Comparison of ENCODE assay signal across 11 cellular contexts in genomic region chr12:68813242-68813593, GRCh38. TPM values are rescaled to one million over a fixed set of nuclear protein-coding genes. Genes with fewer than 3 reads are reported as not detected.
DNase-seq lines count a peak whose midpoint lies in the region; ATAC-seq and TF ChIP-seq lines count a peak whose summit lies in the region.
"Had no signal": no experiment of that assay in that cellular context is flagged by ENCODE, and none has a peak within 500 bp of the region (broad histone marks: within the 10 kb centered on the region; RNA-seq: fewer than 3 reads in every experiment).

No MANE protein-coding gene starts in this region.

- H3K9me3 Mint-ChIP-seq in activated naive CD8-positive, alpha-beta T cell treated with anti-CD3 and anti-CD28 coated beads, Interleukin-2, amount 10 ng/mL, durations not matched to agents 7 days and 5 days: no peaks in the 10 kb centered on the region
- no peaks in the 10 kb centered on the region for H3K9me3 Mint-ChIP-seq in activated naive CD8-positive, alpha-beta T cell treated with anti-CD3 and anti-CD28 coated beads, Interleukin-2, amount 50 U/mL, for 24 hours
- H3K9me3 Mint-ChIP-seq in stimulated activated naive B cell treated with anti-CD40 and anti-IgM and Interleukin-4, amounts not matched to agents 10 μg/mL and 1 μg/mL and 100 μg/mL, for 72 hours: no peaks in the 10 kb centered on the region
- H3K9me3 Mint-ChIP-seq: stimulated activated naive CD8-positive, alpha-beta T cell treated with anti-CD3 and anti-CD28 coated beads, Interleukin-15, Interleukin-2, amounts not matched to agents 100 ng/mL and 50 ng/mL, for 24 hours had no signal

- peaks cover 33% of the 10 kb centered on the region for H3K4me1 Mint-ChIP-seq in activated naive CD8-positive, alpha-beta T cell treated with anti-CD3 and anti-CD28 coated beads, Interleukin-2, amount 10 ng/mL, durations not matched to agents 7 days and 5 days
- H3K4me1 Mint-ChIP-seq in activated naive CD8-positive, alpha-beta T cell treated with anti-CD3 and anti-CD28 coated beads, Interleukin-2, amount 50 U/mL, for 24 hours: peaks cover 52% of the 10 kb centered on the region
- peaks cover 8 to 36% of the 10 kb centered on the region in 2 donors for H3K4me1 Mint-ChIP-seq in stimulated activated naive B cell treated with anti-CD40 and anti-IgM and Interleukin-4, amounts not matched to agents 10 μg/mL and 1 μg/mL and 100 μg/mL, for 72 hours

- peaks cover 61% of the 10 kb centered on the region for H3K36me3 Mint-ChIP-seq in activated naive CD8-positive, alpha-beta T cell treated with anti-CD3 and anti-CD28 coated beads, Interleukin-2, amount 10 ng/mL, durations not matched to agents 7 days and 5 days
- peaks cover 62% of the 10 kb centered on the region for H3K36me3 Mint-ChIP-seq in activated naive CD8-positive, alpha-beta T cell treated with anti-CD3 and anti-CD28 coated beads, Interleukin-2, amount 50 U/mL, for 24 hours (ENCODE audit: low read depth)
- H3K36me3 Mint-ChIP-seq in stimulated activated naive B cell treated with anti-CD40 and anti-IgM and Interleukin-4, amounts not matched to agents 10 μg/mL and 1 μg/mL and 100 μg/mL, for 72 hours: peaks cover 33 to 43% of the 10 kb centered on the region in 2 donors

- no peaks in the 10 kb centered on the region for H3K27me3 Mint-ChIP-seq in activated naive CD8-positive, alpha-beta T cell treated with anti-CD3 and anti-CD28 coated beads, Interleukin-2, amount 10 ng/mL, durations not matched to agents 7 days and 5 days
- H3K27me3 Mint-ChIP-seq in activated naive CD8-positive, alpha-beta T cell treated with anti-CD3 and anti-CD28 coated beads, Interleukin-2, amount 50 U/mL, for 24 hours: peaks cover 2% of the 10 kb centered on the region
- H3K27me3 Mint-ChIP-seq in stimulated activated naive B cell treated with anti-CD40 and anti-IgM and Interleukin-4, amounts not matched to agents 10 μg/mL and 1 μg/mL and 100 μg/mL, for 72 hours: no peaks in the 10 kb centered on the region
- H3K27me3 Mint-ChIP-seq: stimulated activated naive CD8-positive, alpha-beta T cell treated with anti-CD3 and anti-CD28 coated beads, Interleukin-15, Interleukin-2, amounts not matched to agents 100 ng/mL and 50 ng/mL, for 24 hours had no signal

- no peak overlapping the region for H2AFZ ChIP-seq in OCI-LY1 (ENCODE audit: low read length)

- H3K9me2 ChIP-seq in OCI-LY1 (ENCODE audit: low read depth, low read length): no peaks in the 10 kb centered on the region

- TF ChIP-seq POLR2A in upper lobe of left lung (IDR thresholded peaks at IDR 0.05): no peak

- ATAC-seq in activated naive CD8-positive, alpha-beta T cell treated with anti-CD3 and anti-CD28 coated beads, Interleukin-2, amount 10 ng/mL, durations not matched to agents 7 days and 5 days (ENCODE audit: low read depth): no peak
- no peak for ATAC-seq in activated naive CD8-positive, alpha-beta T cell treated with anti-CD3 and anti-CD28 coated beads, Interleukin-2, amount 50 U/mL, for 24 hours
- no peak for ATAC-seq in stimulated activated naive B cell treated with anti-CD40 and anti-IgM and Interleukin-4, amounts not matched to agents 10 μg/mL and 1 μg/mL and 100 μg/mL, for 72 hours (replicated peaks)
- ATAC-seq in upper lobe of left lung (ENCODE audit: low FRiP score in 2 of 2): no peak
- ATAC-seq in lower lobe of right lung: no peak
- ATAC-seq in left colon: no peak

- H3K27ac Mint-ChIP-seq in activated naive CD8-positive, alpha-beta T cell treated with anti-CD3 and anti-CD28 coated beads, Interleukin-2, amount 10 ng/mL, durations not matched to agents 7 days and 5 days: no peak overlapping the region
- H3K27ac Mint-ChIP-seq in activated naive CD8-positive, alpha-beta T cell treated with anti-CD3 and anti-CD28 coated beads, Interleukin-2, amount 50 U/mL, for 24 hours: no peak overlapping the region
- peak overlapping the region; percentile 79 for H3K27ac Mint-ChIP-seq in stimulated activated naive B cell treated with anti-CD40 and anti-IgM and Interleukin-4, amounts not matched to agents 10 μg/mL and 1 μg/mL and 100 μg/mL, for 72 hours
- H3K27ac Mint-ChIP-seq: stimulated activated naive CD8-positive, alpha-beta T cell treated with anti-CD3 and anti-CD28 coated beads, Interleukin-15, Interleukin-2, amounts not matched to agents 100 ng/mL and 50 ng/mL, for 24 hours had no signal

- TF ChIP-seq EP300 in upper lobe of left lung (IDR thresholded peaks at IDR 0.05): no peak

- H3K4me3 Mint-ChIP-seq in activated naive CD8-positive, alpha-beta T cell treated with anti-CD3 and anti-CD28 coated beads, Interleukin-2, amount 10 ng/mL, durations not matched to agents 7 days and 5 days: peak overlapping the region; percentile 69
- no peak overlapping the region for H3K4me3 Mint-ChIP-seq in activated naive CD8-positive, alpha-beta T cell treated with anti-CD3 and anti-CD28 coated beads, Interleukin-2, amount 50 U/mL, for 24 hours
- peak overlapping the region in 1 of 2 donors; percentile 18 for H3K4me3 Mint-ChIP-seq in stimulated activated naive B cell treated with anti-CD40 and anti-IgM and Interleukin-4, amounts not matched to agents 10 μg/mL and 1 μg/mL and 100 μg/mL, for 72 hours

- H3K36me3 ChIP-seq in OCI-LY1 (ENCODE audit: insufficient read depth, low read length) (peaks cover 93% of the 10 kb centered on the region), upper lobe of left lung (peaks cover 24 to 77% (median 38%) of the 10 kb centered on the region in 4 donors), lower lobe of right lung (peaks cover 90% of the 10 kb centered on the region)

- H3K4me3 ChIP-seq in OCI-LY1 (ENCODE audit: low read depth, low read length, poor library complexity, severe bottlenecking): peak overlapping the region; percentile 85
- H3K4me3 ChIP-seq in fibroblast of the aortic adventitia (ENCODE audit: low read depth, low read length): peak overlapping the region; percentile 58
- H3K4me3 ChIP-seq in upper lobe of left lung: no peak overlapping the region
- no peak overlapping the region for H3K4me3 ChIP-seq in lower lobe of right lung

- WGBS in upper lobe of left lung, 2 donors: 90 to 94% methylated on average over 2 of the region's 2 CpGs

- peaks cover 85% of the 10 kb centered on the region for H3K79me2 ChIP-seq in OCI-LY1 (ENCODE audit: insufficient read depth, low read length)

- peaks cover 52% of the 10 kb centered on the region for H3K4me1 ChIP-seq in OCI-LY1 (ENCODE audit: insufficient read depth, low read length, severe bottlenecking)
- peaks cover 24 to 52% (median 35%) of the 10 kb centered on the region in 4 donors for H3K4me1 ChIP-seq in upper lobe of left lung
- peaks cover 68% of the 10 kb centered on the region for H3K4me1 ChIP-seq in lower lobe of right lung

- peaks cover 4% of the 10 kb centered on the region; the same call in 1 of the 2 replicates for H4K20me1 ChIP-seq in OCI-LY1 (ENCODE audit: insufficient read depth, low read length)

- H3F3A ChIP-seq in OCI-LY1 (ENCODE audit: insufficient read depth, low read length): peaks cover 4% of the 10 kb centered on the region; the same call in 1 of the 2 replicates

- intact Hi-C loops in lower lobe of right lung (cut with DNase I): no loop called here
- intact Hi-C loops in left colon (cut with DNase I, micrococcal nuclease): no loop called here

- no peaks in the 10 kb centered on the region for H3K9me3 ChIP-seq in OCI-LY1 (ENCODE audit: low read length)
- no peaks in the 10 kb centered on the region for H3K9me3 ChIP-seq in upper lobe of left lung
- H3K9me3 ChIP-seq in lower lobe of right lung: no peaks in the 10 kb centered on the region

- H3K4me2 ChIP-seq in OCI-LY1 (ENCODE audit: low read length): peak overlapping the region; percentile 42

- H3K9ac ChIP-seq in OCI-LY1 (ENCODE audit: low read length): peak overlapping the region; percentile 36; the same call in 1 of the 2 replicates

- POLR2A ChIA-PET in activated naive CD8-positive, alpha-beta T cell treated with anti-CD3 and anti-CD28 coated beads, Interleukin-2, amount 10 ng/mL, durations not matched to agents 7 days and 5 days (lab: Charles Lee): no interaction called here

- H3K27ac ChIP-seq in OCI-LY1 (ENCODE audit: low read depth, low read length, poor library complexity, severe bottlenecking): peak overlapping the region; percentile 99
- no peak overlapping the region for H3K27ac ChIP-seq in upper lobe of left lung
- H3K27ac ChIP-seq in lower lobe of right lung: no peak overlapping the region

- TF ChIP-seq CTCF in OCI-LY1 (IDR thresholded peaks at IDR 0.05; ENCODE audit: low read length) (no peak), fibroblast of the aortic adventitia (IDR thresholded peaks at IDR 0.05; ENCODE audit: insufficient read depth, low read length) (no peak), upper lobe of left lung (IDR thresholded peaks at IDR 0.05) (no peak), lower lobe of right lung (IDR thresholded peaks at IDR 0.05) (no peak)

- no peak for DNase-seq in activated naive CD8-positive, alpha-beta T cell treated with anti-CD3 and anti-CD28 coated beads, Interleukin-2, amount 10 ng/mL, durations not matched to agents 7 days and 5 days
- no peak for DNase-seq in activated naive CD8-positive, alpha-beta T cell treated with anti-CD3 and anti-CD28 coated beads, Interleukin-2, amount 50 U/mL, for 24 hours
- no peak for DNase-seq in fibroblast of the aortic adventitia (ENCODE audit: low read depth)
- no peak for DNase-seq in stimulated activated naive B cell treated with anti-CD40 and anti-IgM and Interleukin-4, amounts not matched to agents 10 μg/mL and 1 μg/mL and 100 μg/mL, for 72 hours
- DNase-seq in upper lobe of left lung: no peak
- DNase-seq in lower lobe of right lung: no peak
- no peak for DNase-seq in left colon
- DNase-seq: NCI-H2171 treated with DMSO at 0.1 percent for 48 hours; stimulated activated CD4-positive, alpha-beta T cell treated with anti-CD3 and anti-CD28 coated beads, Interleukin-4, amount 100 ng/mL, for 1 hour had no signal

- H3K27me3 ChIP-seq in OCI-LY1 (ENCODE audit: insufficient read depth, low read length): no peaks in the 10 kb centered on the region
- H3K27me3 ChIP-seq in upper lobe of left lung: no peaks in the 10 kb centered on the region
- H3K27me3 ChIP-seq in lower lobe of right lung (ENCODE audit: low read depth): no peaks in the 10 kb centered on the region

RNA-seq across cellular contexts. Expression of gene MDM2, which starts 5.2 kb away (rescaled TPM):
- 100 to 1,000 TPM; 156 to 169 TPM for total RNA-seq in activated naive CD8-positive, alpha-beta T cell treated with anti-CD3 and anti-CD28 coated beads, Interleukin-2, amount 10 ng/mL, durations not matched to agents 7 days and 5 days
- 241 and 733 TPM in 2 replicates for total RNA-seq in fibroblast of the aortic adventitia (ENCODE audit: low replicate concordance)
- total RNA-seq in upper lobe of left lung: 100 to 1,000 TPM in 3 of 6 donors, 10 to 100 TPM in 3; 64.6 to 162 (median 108) TPM
- 136 TPM for total RNA-seq in lower lobe of right lung
- total RNA-seq in left colon: 10 to 100 TPM; 80.2 to 94.7 TPM

Comparison
In these comparisons a context has a peak if more than half of its experiments do, and no peak if none do; other contexts are left out.
1. H3K4me3 ChIP-seq: peak in OCI-LY1 (single experiment) and fibroblast of the aortic adventitia (single experiment); none in upper lobe of left lung (0 of 4) and lower lobe of right lung (single experiment).